Comparison of ENCODE assay signal across 10 cellular contexts in the genomic region with DNA sequence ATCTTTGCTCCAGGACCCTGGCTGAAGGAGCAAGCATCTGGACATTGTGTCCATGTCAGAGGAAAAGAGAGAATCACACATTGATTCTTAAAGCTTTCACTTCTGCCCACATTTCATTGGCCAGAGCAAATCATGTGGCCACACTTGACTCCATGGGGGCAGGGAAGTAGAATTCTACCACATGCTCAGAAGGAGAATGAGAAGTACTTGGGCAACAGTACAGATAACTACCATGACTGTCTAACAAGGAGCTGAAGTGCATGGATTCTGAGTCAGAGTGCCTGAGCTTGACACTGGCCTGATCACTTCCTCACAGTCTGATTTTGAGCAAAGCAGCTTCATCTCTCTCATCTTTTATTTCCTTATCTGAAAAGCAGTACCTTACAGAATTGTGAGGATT. TPM values are rescaled to one million over a fixed set of nuclear protein-coding genes. Genes with fewer than 3 reads are reported as not detected.
DNase-seq lines count a peak whose midpoint lies in the region; ATAC-seq, FAIRE-seq and TF ChIP-seq lines count a peak whose summit lies in the region.
"Had no signal": no experiment of that assay in that cellular context is flagged by ENCODE, and none has a peak within 500 bp of the region (broad histone marks: within the 10 kb centered on the region; RNA-seq: fewer than 3 reads in every experiment).

No MANE protein-coding gene starts in this region.

- ATAC-seq in activated T-helper 17 cell treated with anti-CD3 and anti-CD28 coated beads, Interleukin-2, amount 50 U/mL, for 72 hours (replicated peaks), result peak; percentile 44
- ATAC-seq in HG03135 (IDR thresholded peaks at IDR 0.05; ENCODE audit: unreplicated experiment), result no peak

- TF ChIP-seq CTCF in AG09319 (IDR thresholded peaks at IDR 0.05; ENCODE audit: low read depth, low read length), result no peak

- FAIRE-seq in HTR-8/SVneo (lab: Jason Lieb, UNC), result peak; percentile 74

- peaks cover 95% of the 10 kb centered on the region for H3K36me3 Mint-ChIP-seq in activated T-helper 17 cell treated with anti-CD3 and anti-CD28 coated beads, Interleukin-2, amount 50 U/mL, for 72 hours (ENCODE audit: low read depth)

- no peaks in the 10 kb centered on the region for H3K9me3 Mint-ChIP-seq in activated T-helper 17 cell treated with anti-CD3 and anti-CD28 coated beads, Interleukin-2, amount 50 U/mL, for 72 hours

- H3K4me3 Mint-ChIP-seq in activated T-helper 17 cell treated with anti-CD3 and anti-CD28 coated beads, Interleukin-2, amount 50 U/mL, for 72 hours, result no peak overlapping the region

- H3K4me1 Mint-ChIP-seq in activated T-helper 17 cell treated with anti-CD3 and anti-CD28 coated beads, Interleukin-2, amount 50 U/mL, for 72 hours, result peaks cover 6% of the 10 kb centered on the region

- peak overlapping the region; percentile 36 for H3K27ac Mint-ChIP-seq in activated T-helper 17 cell treated with anti-CD3 and anti-CD28 coated beads, Interleukin-2, amount 50 U/mL, for 72 hours

- DNase-seq in AG09319 (ENCODE audit: extremely low read depth, low read depth), result peak; percentile 57
- DNase-seq in HTR-8/SVneo (ENCODE audit: insufficient read length, low spot score), result no peak
- DNase-seq in kidney glomerular epithelial cell (lab: John Stamatoyannopoulos, UW), result peak; percentile 68
- no peak for DNase-seq in stimulated activated naive CD4-positive, alpha-beta T cell treated with Interleukin-2 at 50 U/mL for 16 hours (lab: John Stamatoyannopoulos, UW)
- no peak for DNase-seq in NCI-H1092 (lab: John Stamatoyannopoulos, UW)
- DNase-seq in activated CD4-positive, alpha-beta T cell treated with anti-CD3 and anti-CD28 coated beads for 4 hours, result no peak
- DNase-seq: dorsolateral prefrontal cortex, NCI-H524 treated with DMSO at 0.1 percent for 48 hours had no signal

- no peaks in the 10 kb centered on the region for H3K27me3 Mint-ChIP-seq in activated T-helper 17 cell treated with anti-CD3 and anti-CD28 coated beads, Interleukin-2, amount 50 U/mL, for 72 hours

RNA-seq across cellular contexts. Expression of gene GHRH, which starts 38.6 kb away (rescaled TPM):
- total RNA-seq in activated T-helper 17 cell treated with anti-CD3 and anti-CD28 coated beads, Interleukin-2, amount 50 U/mL, for 72 hours, result not detected

RNA-seq across cellular contexts. Expression of gene MROH8, which starts 43.7 kb away (rescaled TPM):
- 1 to 10 TPM in 1 of 2 donors, under 1 TPM in 1; 0.32 to 2.0 TPM for total RNA-seq in activated T-helper 17 cell treated with anti-CD3 and anti-CD28 coated beads, Interleukin-2, amount 50 U/mL, for 72 hours

RNA-seq across cellular contexts. Expression of gene RPN2, which starts 43.9 kb away (rescaled TPM):
- 100 to 1,000 TPM; 112 to 178 TPM for total RNA-seq in activated T-helper 17 cell treated with anti-CD3 and anti-CD28 coated beads, Interleukin-2, amount 50 U/mL, for 72 hours

Comparison
In these comparisons a context has a peak if more than half of its experiments do, and no peak if none do; other contexts are left out.
1. DNase-seq: peak in AG09319 (single experiment) and kidney glomerular epithelial cell (single experiment); none in HTR-8/SVneo (single experiment), stimulated activated naive CD4-positive, alpha-beta T cell treated with Interleukin-2 at 50 U/mL for 16 hours (single experiment), NCI-H1092 (single experiment) and activated CD4-positive, alpha-beta T cell treated with anti-CD3 and anti-CD28 coated beads for 4 hours (0 of 2).